ENCODE assay signal across 26 cellular contexts in genomic region chr20:20201639-20202038, GRCh38.
A peak's percentile ranks its signal among the peaks of the same experiment; 100 is the strongest.
DNase-seq lines count a peak whose midpoint lies in the region; FAIRE-seq and TF ChIP-seq lines count a peak whose summit lies in the region.
"Had no signal": no experiment of that assay in that cellular context is flagged by ENCODE, and none has a peak within 500 bp of the region (broad histone marks: within the 10 kb centered on the region; RNA-seq: fewer than 3 reads in every experiment).

No MANE protein-coding gene starts in this region.

- H2BK5ac ChIP-seq in H1 (ENCODE audit: low read depth, low read length) = no peak overlapping the region

- H3K27ac Mint-ChIP-seq in activated naive CD8-positive, alpha-beta T cell treated with anti-CD3 and anti-CD28 coated beads for 36 hours = no peak overlapping the region
- H3K27ac Mint-ChIP-seq: CD4-positive, CD25-positive, alpha-beta regulatory T cell had no signal

- H3K36me3 Mint-ChIP-seq in activated naive CD8-positive, alpha-beta T cell treated with anti-CD3 and anti-CD28 coated beads for 36 hours = no peaks in the 10 kb centered on the region
- H3K36me3 Mint-ChIP-seq: CD4-positive, CD25-positive, alpha-beta regulatory T cell had no signal

- H2BK15ac ChIP-seq in H1 (ENCODE audit: low read length) = no peak overlapping the region

- H3K23ac ChIP-seq in H1 (ENCODE audit: insufficient read length) = no peak overlapping the region

- WGBS in H1 (ENCODE audit: extremely low coverage in 1 of 2, insufficient coverage in 1 of 2, insufficient read length in 1 of 2, insufficient replicate concordance in 2 of 2, low coverage in 1 of 2, low lambda C conversion rate in 2 of 2, missing lambda C conversion rate in 1 of 2), 2 experiments = 88% methylated on average over 7 of the region's 7 CpGs; no CpG with 5 or more reads in 1 of the 2 experiments

- H3K4me2 ChIP-seq in BLaER1 (peak overlapping the region; percentile 43), H1 (ENCODE audit: insufficient read depth in 1 of 2, low read depth in 2 of 2, low read length in 2 of 2) (no peak overlapping the region)

- no peak overlapping the region for H3K14ac ChIP-seq in H1 (ENCODE audit: insufficient read length)

- H3K79me2 ChIP-seq in H1 (ENCODE audit: control insufficient read depth in 1 of 2, insufficient read depth in 2 of 2, low read length in 2 of 2) = no peaks in the 10 kb centered on the region

- intact Hi-C loops in vagina (cut with DNase I) = no loop called here

- peaks cover 25% of the 10 kb centered on the region for H3K4me1 ChIP-seq in BLaER1
- H3K4me1 ChIP-seq in HEK293 (ENCODE audit: control insufficient read depth, insufficient read depth, low read length) = peaks cover 22% of the 10 kb centered on the region
- H3K4me1 ChIP-seq in H1 (replicated peaks in 1 of 4; ENCODE audit: control insufficient read depth in 3 of 4, insufficient read depth in 4 of 4, low read length in 3 of 4) = peaks cover 4 to 12% (median 5%) of the 10 kb centered on the region in 4 experiments; a peak in 6 of 7 replicates
- H3K4me1 ChIP-seq in vagina = no peaks in the 10 kb centered on the region
- H3K4me1 ChIP-seq: HAP-1, SJCRH30 had no signal

- H3K79me1 ChIP-seq in H1 (ENCODE audit: low read depth, low read length) = no peaks in the 10 kb centered on the region

- H3K9me3 Mint-ChIP-seq in activated naive CD8-positive, alpha-beta T cell treated with anti-CD3 and anti-CD28 coated beads for 36 hours = no peaks in the 10 kb centered on the region

- FAIRE-seq in H1 (lab: Jason Lieb, UNC) = no peak
- FAIRE-seq: G401.6, HTR-8/SVneo, RCC 7860 had no signal

- 0 out of 2 replicates have a peak overlapping the region, but pooled peaks have one; percentile 32 for H2BK12ac ChIP-seq in H1 (ENCODE audit: low read depth, low read length)

- no peak overlapping the region for H4K91ac ChIP-seq in H1 (replicated peaks; ENCODE audit: insufficient read length, low read length)

- no peak overlapping the region; the same call in 1 of the 2 replicates for H3K18ac ChIP-seq in H1 (ENCODE audit: extremely low read depth, low read length)

- no peaks in the 10 kb centered on the region for H3K23me2 ChIP-seq in H1 (ENCODE audit: low read depth, low read length)

- H4K8ac ChIP-seq in H1 (ENCODE audit: extremely low read depth, insufficient read depth, low read length) = no peak overlapping the region

- 0 out of 2 replicates have a peak overlapping the region, but pooled peaks have one; percentile 52 for H2AFZ ChIP-seq in H1 (ENCODE audit: low read length)
- H2AFZ ChIP-seq: GM23248 had no signal

- no peak for TF ChIP-seq POLR2A in H1 (IDR thresholded peaks at IDR 0.05; ENCODE audit: control extremely low read depth in 1 of 2, low read depth in 2 of 2, low read length in 2 of 2)
- no peak for TF ChIP-seq POLR2A in vagina (IDR thresholded peaks at IDR 0.05)

- H3K9ac ChIP-seq in BLaER1 (no peak overlapping the region), H1 (replicated peaks in 1 of 4; ENCODE audit: extremely low read depth in 1 of 4, low read depth in 3 of 4, low read length in 3 of 4) (no peak overlapping the region)
- H3K9ac ChIP-seq: GM23248 had no signal

- no peak overlapping the region for H3K4me3 ChIP-seq in BLaER1
- H3K4me3 ChIP-seq in HEK293 (ENCODE audit: low read depth, low read length) = no peak overlapping the region
- H3K4me3 ChIP-seq in H1 (ENCODE audit: extremely low read depth in 1 of 4, insufficient read depth in 2 of 4, low read depth in 3 of 4, low read length in 4 of 4) = no peak overlapping the region
- H3K4me3 ChIP-seq in vagina = no peak overlapping the region
- H3K4me3 ChIP-seq: GM23248, HAP-1, MG63, SJCRH30 had no signal

- no peak overlapping the region for H2BK20ac ChIP-seq in H1 (ENCODE audit: low read length)

- H3K4me3 Mint-ChIP-seq in activated naive CD8-positive, alpha-beta T cell treated with anti-CD3 and anti-CD28 coated beads for 36 hours = no peak overlapping the region
- H3K4me3 Mint-ChIP-seq: CD4-positive, CD25-positive, alpha-beta regulatory T cell had no signal

- no peak for TF ChIP-seq EP300 in H1 (IDR thresholded peaks at IDR 0.05; ENCODE audit: borderline replicate concordance in 1 of 2, low read depth in 2 of 2, low read length in 2 of 2)

- H3K9me3 ChIP-seq in BLaER1 (no peaks in the 10 kb centered on the region), HEK293 (ENCODE audit: control insufficient read depth, insufficient read depth, low read depth, low read length) (no peaks in the 10 kb centered on the region), H1 (ENCODE audit: insufficient read depth in 2 of 2, low read depth in 1 of 2, low read length in 1 of 2) (no peaks in the 10 kb centered on the region), vagina (no peaks in the 10 kb centered on the region)
- H3K9me3 ChIP-seq: BE2C, HAP-1, MG63, SJCRH30 had no signal

- CTCF ChIA-PET in HEK293 (lab: Yijun Ruan, JAX) (no interaction called here), H1 (lab: Charles Lee; ENCODE audit: partially characterized antibody) (interaction anchor here (0.6 to 2.7 kb wide), 3 partner anchors 37 to 244 kb away, joined by 3 to 10 read pairs (median 3); no protein-coding TSS in a partner anchor)

- H3K56ac ChIP-seq in H1 (replicated peaks; ENCODE audit: insufficient read length, low read depth, low read length) = no peak overlapping the region

- H3K27me3 Mint-ChIP-seq in activated naive CD8-positive, alpha-beta T cell treated with anti-CD3 and anti-CD28 coated beads for 36 hours = peaks cover 15% of the 10 kb centered on the region
- H3K27me3 Mint-ChIP-seq: CD4-positive, CD25-positive, alpha-beta regulatory T cell had no signal

- TF ChIP-seq CTCF in HEK293 (tag by site-specific recombination; IDR thresholded peaks at IDR 0.05) = no peak
- TF ChIP-seq CTCF in H1 (IDR thresholded peaks at IDR 0.05; ENCODE audit: control extremely low read depth in 1 of 3, insufficient read depth in 1 of 3, low read depth in 1 of 3, low read length in 3 of 3) = no peak
- no peak for TF ChIP-seq CTCF in vagina (IDR thresholded peaks at IDR 0.05)

- H3K36me3 ChIP-seq in BLaER1 (no peaks in the 10 kb centered on the region), HEK293 (ENCODE audit: control insufficient read depth in 2 of 2, insufficient read depth in 1 of 2, low read length in 2 of 2) (no peaks in the 10 kb centered on the region), H1 (ENCODE audit: control insufficient read depth in 2 of 4, insufficient read depth in 4 of 4, low read length in 3 of 4) (no peaks in the 10 kb centered on the region), vagina (no peaks in the 10 kb centered on the region)
- H3K36me3 ChIP-seq: BE2C, HAP-1, MG63, SJCRH30 had no signal

- no peak for TF ChIP-seq RAD21 in H1 (IDR thresholded peaks at IDR 0.05 in 1 of 2, conservative IDR thresholded peaks at IDR 0.05 in 1 of 2; ENCODE audit: low read depth in 2 of 2, low read length in 2 of 2)

- DNase-seq in NCI-H146 (lab: John Stamatoyannopoulos, UW) = peak; percentile 32
- DNase-seq in NCI-H146 treated with DMSO at 0.1 percent for 48 hours (lab: John Stamatoyannopoulos, UW; ENCODE audit: unreplicated experiment) = no peak
- DNase-seq in H1 (ENCODE audit: low read depth in 1 of 2, low spot score in 2 of 2) = no peak
- DNase-seq in vagina (ENCODE audit: extremely low spot score in 2 of 2) = no peak
- DNase-seq in HuH-7 (ENCODE audit: low spot score) = no peak
- DNase-seq in activated naive CD8-positive, alpha-beta T cell treated with anti-CD3 and anti-CD28 coated beads for 36 hours = no peak
- DNase-seq: 8988T; ACHN; BE2C; CD4-positive, CD25-positive, alpha-beta regulatory T cell; DMS53; GM23248; MG63; NCI-H1694 treated with DMSO at 0.1 percent for 48 hours; NCI-H2171; NCI-H226; NCI-H510A; NCI-H774; SJCRH30; T-helper 1 cell had no signal

- POLR2A ChIA-PET in HEK293 (lab: Yijun Ruan, JAX) = no interaction called here
- POLR2A ChIA-PET in H1 (lab: Charles Lee; ENCODE audit: partially characterized antibody) = no interaction called here

- H4K5ac ChIP-seq in H1 (ENCODE audit: insufficient read length, low read depth, low read length) = no peak overlapping the region

- H2AK5ac ChIP-seq in H1 (ENCODE audit: low read depth, low read length) = no peak overlapping the region

- H4K20me1 ChIP-seq in BLaER1 = no peaks in the 10 kb centered on the region
- H4K20me1 ChIP-seq in H1 (replicated peaks in 1 of 2; ENCODE audit: control insufficient read depth in 1 of 2, insufficient read depth in 2 of 2, low read length in 2 of 2) = no peaks in the 10 kb centered on the region

- H3K4ac ChIP-seq in H1 (replicated peaks; ENCODE audit: insufficient read length, low read depth, low read length) = no peak overlapping the region

- H2BK120ac ChIP-seq in H1 (replicated peaks; ENCODE audit: low read depth, low read length) = no peak overlapping the region

- H3K4me1 Mint-ChIP-seq in activated naive CD8-positive, alpha-beta T cell treated with anti-CD3 and anti-CD28 coated beads for 36 hours = no peaks in the 10 kb centered on the region
- H3K4me1 Mint-ChIP-seq: CD4-positive, CD25-positive, alpha-beta regulatory T cell had no signal

- H3K27me3 ChIP-seq in BLaER1 = no peaks in the 10 kb centered on the region
- H3K27me3 ChIP-seq in H1 (replicated peaks in 1 of 4; ENCODE audit: control insufficient read depth in 3 of 4, extremely low read depth in 1 of 4, insufficient read depth in 3 of 4, low read length in 3 of 4) = no peaks in the 10 kb centered on the region
- no peaks in the 10 kb centered on the region for H3K27me3 ChIP-seq in vagina
- H3K27me3 ChIP-seq: MG63, SJCRH30 had no signal

- H3K27ac ChIP-seq in BLaER1 = no peak overlapping the region
- H3K27ac ChIP-seq in HEK293 (ENCODE audit: extremely low read depth, low read depth, low read length) = no peak overlapping the region
- no peak overlapping the region for H3K27ac ChIP-seq in H1 (ENCODE audit: low read depth, low read length)
- H3K27ac ChIP-seq in vagina = no peak overlapping the region
- H3K27ac ChIP-seq: GM23248, SJCRH30 had no signal

TF ChIP-seq in HEK293, 187 proteins besides CTCF, POLR2A, EP300 and RAD21 (continues in another document):
- TF ChIP-seq EGR2 (tag by site-specific recombination; IDR thresholded peaks at IDR 0.05; ENCODE audit: low read depth) = 0 out of 2 replicates have a peak, but pooled peaks have one; percentile 26
- no peak for TF ChIP-seq ZSCAN23 (tag by site-specific recombination; IDR thresholded peaks at IDR 0.05)

TF ChIP-seq in H1, 55 proteins besides CTCF, POLR2A, EP300 and RAD21 (continues in another document):
- no peak for TF ChIP-seq RBBP5 (IDR thresholded peaks at IDR 0.05; ENCODE audit: borderline replicate concordance, low read depth, low read length)
- TF ChIP-seq SRF (IDR thresholded peaks at IDR 0.05; ENCODE audit: low read depth, low read length) = no peak
- TF ChIP-seq HDAC6 (IDR thresholded peaks at IDR 0.05; ENCODE audit: low read depth, low read length) = no peak
- TF ChIP-seq TEAD4 (IDR thresholded peaks at IDR 0.05; ENCODE audit: low read depth, low read length) = no peak
- no peak for TF ChIP-seq KDM4A (IDR thresholded peaks at IDR 0.05; ENCODE audit: low read depth, low read length, severe bottlenecking)
- no peak for TF ChIP-seq CTBP2 (IDR thresholded peaks at IDR 0.05; ENCODE audit: borderline replicate concordance, insufficient read depth, insufficient read length, low read length)
- no peak for TF ChIP-seq POLR2AphosphoS5 (IDR thresholded peaks at IDR 0.05; ENCODE audit: low read depth, low read length)
- TF ChIP-seq MAFK (IDR thresholded peaks at IDR 0.05; ENCODE audit: low read depth, low read length) = no peak
- no peak for TF ChIP-seq SP1 (IDR thresholded peaks at IDR 0.05; ENCODE audit: low read depth, low read length)
